In the genomic region with DNA sequence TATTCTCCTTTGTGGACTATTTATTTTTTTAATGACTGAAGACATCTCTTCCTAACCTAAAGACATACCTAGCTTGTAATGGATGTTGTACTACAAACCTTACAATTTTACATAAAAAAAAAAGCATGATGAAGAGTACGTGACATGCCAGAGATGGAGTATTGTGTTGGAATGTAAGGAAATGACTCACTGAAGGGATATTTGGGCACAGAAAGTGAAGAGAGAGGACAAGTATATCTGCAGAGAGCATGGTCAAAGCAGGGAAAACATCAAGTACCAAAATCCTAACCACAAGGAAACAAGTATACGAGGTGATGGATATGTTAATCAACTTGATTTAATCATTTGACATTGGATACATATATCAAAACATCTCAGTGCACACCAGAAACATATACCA, we compare ENCODE assay signal across 13 cellular contexts.
"Had no signal": no experiment of that assay in that cellular context is flagged by ENCODE, and none has a peak within 500 bp of the region (broad histone marks: within the 10 kb centered on the region; RNA-seq: fewer than 3 reads in every experiment).

No MANE protein-coding gene starts in this region.

- H3K27ac ChIP-seq: spleen had no signal

- DNase-seq: activated CD4-positive, alpha-beta T cell treated with anti-CD3 and anti-CD28 coated beads, Interleukin-2, amount 10 ng/mL, durations not matched to agents 24 days and 14 days; activated CD4-positive, CD25-positive, alpha-beta regulatory T cell; activated CD8-positive, alpha-beta memory T cell treated with anti-CD3 and anti-CD28 coated beads, Interleukin-2, amount 50 U/mL, for 48 hours; activated CD8-positive, alpha-beta T cell treated with anti-CD3 and anti-CD28 coated beads, Interleukin-2, amount 10 ng/mL, durations not matched to agents 7 days and 5 days; activated gamma-delta T cell; activated T-cell treated with anti-CD3 and anti-CD28 coated beads, Interleukin-2, amount 50 U/mL, for 72 hours; amniotic stem cell; endodermal cell; erythroblast; foreskin melanocyte; spleen; stimulated activated naive CD8-positive, alpha-beta T cell treated with anti-CD3 and anti-CD28 coated beads, Interleukin-15, amount 100 ng/mL, for 72 hours had no signal

- ATAC-seq: activated CD8-positive, alpha-beta T cell treated with anti-CD3 and anti-CD28 coated beads, Interleukin-2, amount 10 ng/mL, durations not matched to agents 7 days and 5 days; activated T-cell treated with anti-CD3 and anti-CD28 coated beads, Interleukin-2, amount 50 U/mL, for 72 hours; sciatic nerve; stimulated activated naive CD8-positive, alpha-beta T cell treated with anti-CD3 and anti-CD28 coated beads, Interleukin-15, amount 100 ng/mL, for 72 hours had no signal

- H3K27me3 ChIP-seq: spleen had no signal

- H3K36me3 ChIP-seq: spleen had no signal

- H3K4me3 ChIP-seq: spleen had no signal

- H3K4me1 ChIP-seq: spleen had no signal

- H3K9me3 ChIP-seq: spleen had no signal
